In the genomic region with DNA sequence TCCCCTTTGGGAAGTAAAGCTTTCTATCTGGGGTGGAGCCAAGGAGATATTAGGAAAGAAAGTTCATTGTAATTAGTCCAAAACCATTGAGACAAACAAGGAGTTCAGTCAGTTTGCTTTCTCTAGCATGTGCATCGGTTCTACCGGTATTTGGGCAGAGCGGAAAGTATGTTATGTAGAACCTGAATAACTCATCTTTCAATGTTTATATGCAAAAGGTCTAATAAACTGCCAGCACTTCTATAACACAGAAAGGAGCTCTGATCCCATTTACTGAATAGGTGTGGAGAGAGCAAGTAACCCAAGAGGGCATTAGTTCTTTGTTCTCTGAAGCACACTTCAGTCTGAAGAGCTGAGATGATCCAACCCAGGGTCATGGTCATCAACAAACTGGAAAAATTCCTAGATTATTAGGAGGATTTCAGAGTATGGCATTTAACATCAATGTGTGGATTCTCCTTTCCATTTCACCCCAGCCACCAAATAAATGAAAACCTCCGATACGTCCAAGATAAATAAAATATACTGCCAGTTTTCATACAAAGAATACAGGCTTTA, we compare ENCODE assay signal across 11 cellular contexts. TPM values are rescaled to one million over a fixed set of nuclear protein-coding genes. Genes with fewer than 3 reads are reported as not detected.
DNase-seq lines count a peak whose midpoint lies in the region; ATAC-seq and TF ChIP-seq lines count a peak whose summit lies in the region.
"Had no signal": no experiment of that assay in that cellular context is flagged by ENCODE, and none has a peak within 500 bp of the region (broad histone marks: within the 10 kb centered on the region; RNA-seq: fewer than 3 reads in every experiment).

No MANE protein-coding gene starts in this region.

- TF ChIP-seq CTCF in cardiac muscle cell (IDR thresholded peaks at IDR 0.05; ENCODE audit: low read depth, low read length) (no peak), vagina (IDR thresholded peaks at IDR 0.05) (no peak)

- peak overlapping the region; percentile 94 for H3K4me3 ChIP-seq in cardiac muscle cell
- H3K4me3 ChIP-seq in vagina = peak overlapping the region; percentile 68 to 76

- H3K27ac ChIP-seq in cardiac muscle cell (peak overlapping the region; percentile 93), caudate nucleus (ENCODE audit: low read depth, low read length) (peak overlapping the region; percentile 24), vagina (peak overlapping the region; percentile 86)

- ATAC-seq in Right ventricle myocardium superior (ENCODE audit: poor library complexity) (no peak), HG02623 (IDR thresholded peaks at IDR 0.05; ENCODE audit: unreplicated experiment) (no peak)

- TF ChIP-seq POLR2A in vagina (IDR thresholded peaks at IDR 0.05) = no peak

- DNase-seq in cardiac muscle cell (ENCODE audit: low read depth in 1 of 2, low spot score in 1 of 2) (peak in 1 of 2 donors; percentile 29), Right ventricle myocardium superior (no peak), caudate nucleus (lab: John Stamatoyannopoulos, UW) (no peak), midbrain (lab: John Stamatoyannopoulos, UW) (peak; percentile 59), vagina (ENCODE audit: extremely low spot score in 2 of 2) (no peak), HK-2 (ENCODE audit: unreplicated experiment) (no peak), NCI-H2081 (lab: John Stamatoyannopoulos, UW) (no peak)
- DNase-seq: activated CD4-positive, CD25-positive, alpha-beta regulatory T cell; activated naive CD8-positive, alpha-beta T cell treated with anti-CD3 and anti-CD28 coated beads, Interleukin-2, amount 10 ng/mL, durations not matched to agents 7 days and 5 days; stimulated activated naive CD4-positive, alpha-beta T cell treated with Interleukin-2 at 50 U/mL for 16 hours had no signal

- H3K36me3 ChIP-seq in cardiac muscle cell (peaks cover 8% of the 10 kb centered on the region), vagina (no peaks in the 10 kb centered on the region)

- H3K27me3 ChIP-seq in cardiac muscle cell = no peaks in the 10 kb centered on the region
- H3K27me3 ChIP-seq in vagina = no peaks in the 10 kb centered on the region

- intact Hi-C loops in Right ventricle myocardium superior (cut with DNase I) = no loop called here
- intact Hi-C loops in vagina (cut with DNase I) = loop anchor here (10.0 kb wide), 1 partner anchor 316 kb away; no protein-coding TSS in a partner anchor

- no peaks in the 10 kb centered on the region for H3K9me3 ChIP-seq in cardiac muscle cell (ENCODE audit: low read depth)
- no peaks in the 10 kb centered on the region for H3K9me3 ChIP-seq in vagina

- H3K4me1 ChIP-seq in cardiac muscle cell (ENCODE audit: low read depth) (peaks cover 27% of the 10 kb centered on the region), vagina (peaks cover 12% of the 10 kb centered on the region)

RNA-seq across cellular contexts. Expression of a gene that starts 3.6 kb away (rescaled TPM):
- total RNA-seq in cardiac muscle cell = 107 and 171 TPM in 2 replicates
- 132 and 210 TPM in 2 replicates for polyA plus RNA-seq in cardiac muscle cell
- total RNA-seq in Right ventricle myocardium superior = 1.5 TPM
- total RNA-seq in vagina = 16.9 TPM
- total RNA-seq: activated naive CD8-positive, alpha-beta T cell treated with anti-CD3 and anti-CD28 coated beads, Interleukin-2, amount 10 ng/mL, durations not matched to agents 7 days and 5 days had no signal

Comparison
In these comparisons a context has a peak if more than half of its experiments do, and no peak if none do; other contexts are left out.
1. H3K27ac ChIP-seq: peak in every context shown above with its lines; median percentile 93 in cardiac muscle cell; 86 in vagina; 24 in caudate nucleus.